Comparison of ENCODE assay signal across 16 cellular contexts in genomic region chr13:99203601-99204579, GRCh38. TPM values are rescaled to one million over a fixed set of nuclear protein-coding genes. Genes with fewer than 3 reads are reported as not detected.
DNase-seq lines count a peak whose midpoint lies in the region; ATAC-seq and TF ChIP-seq lines count a peak whose summit lies in the region.
"Had no signal": no experiment of that assay in that cellular context is flagged by ENCODE, and none has a peak within 500 bp of the region (broad histone marks: within the 10 kb centered on the region; RNA-seq: fewer than 3 reads in every experiment).

No MANE protein-coding gene starts in this region.

- WGBS in upper lobe of left lung, 2 donors: 78 to 86% methylated on average over 9 of the region's 9 CpGs

- H3K36me3 ChIP-seq in rectal smooth muscle tissue (ENCODE audit: control insufficient read depth, insufficient read depth, low read length) (no peaks in the 10 kb centered on the region), upper lobe of left lung (peaks cover 0 to 7% (median 0%) of the 10 kb centered on the region in 4 donors)
- H3K36me3 ChIP-seq: pancreas had no signal

- TF ChIP-seq CTCF in upper lobe of left lung (IDR thresholded peaks at IDR 0.05): no peak

- intact Hi-C loops in activated CD4-positive, alpha-beta T cell treated with anti-CD3 and anti-CD28 coated beads, Interleukin-2, amount 10 ng/mL, durations not matched to agents 24 days and 14 days (cut with micrococcal nuclease): loop anchor here (1.0 kb wide), 1 partner anchor 10 kb away; no protein-coding TSS in a partner anchor

- no peaks in the 10 kb centered on the region for H3K27me3 ChIP-seq in rectal smooth muscle tissue (ENCODE audit: control insufficient read depth, insufficient read depth, low read length)
- H3K27me3 ChIP-seq in upper lobe of left lung: no peaks in the 10 kb centered on the region
- H3K27me3 ChIP-seq: dorsolateral prefrontal cortex, pancreas had no signal

- H3K4me3 Mint-ChIP-seq in activated CD4-positive, alpha-beta T cell treated with anti-CD3 and anti-CD28 coated beads, Interleukin-2, amount 10 ng/mL, durations not matched to agents 24 days and 14 days: peak overlapping the region; percentile 71

- H3K9me3 ChIP-seq in upper lobe of left lung: no peaks in the 10 kb centered on the region
- H3K9me3 ChIP-seq: A549, pancreas had no signal

- H3K4me1 ChIP-seq in rectal smooth muscle tissue (ENCODE audit: control insufficient read depth, insufficient read depth, low read length) (no peaks in the 10 kb centered on the region), upper lobe of left lung (peaks cover 11 to 41% (median 22%) of the 10 kb centered on the region in 4 donors)

- TF ChIP-seq POLR2A in upper lobe of left lung (IDR thresholded peaks at IDR 0.05): no peak

- peaks cover 64% of the 10 kb centered on the region for H3K4me1 Mint-ChIP-seq in activated CD4-positive, alpha-beta T cell treated with anti-CD3 and anti-CD28 coated beads, Interleukin-2, amount 10 ng/mL, durations not matched to agents 24 days and 14 days

- no peak overlapping the region for H3K9ac ChIP-seq in rectal smooth muscle tissue (ENCODE audit: low read length)

- H3K36me3 Mint-ChIP-seq in activated CD4-positive, alpha-beta T cell treated with anti-CD3 and anti-CD28 coated beads, Interleukin-2, amount 10 ng/mL, durations not matched to agents 24 days and 14 days (ENCODE audit: low read depth): peaks cover 56% of the 10 kb centered on the region
- H3K36me3 Mint-ChIP-seq in activated naive CD4-positive, alpha-beta T cell treated with anti-CD3 and anti-CD28 coated beads, Interleukin-2, amount 50 U/mL, for 72 hours: peaks cover 38 to 41% of the 10 kb centered on the region in 2 donors

- no peaks in the 10 kb centered on the region for H3K9me3 Mint-ChIP-seq in activated CD4-positive, alpha-beta T cell treated with anti-CD3 and anti-CD28 coated beads, Interleukin-2, amount 10 ng/mL, durations not matched to agents 24 days and 14 days
- no peaks in the 10 kb centered on the region for H3K9me3 Mint-ChIP-seq in activated naive CD4-positive, alpha-beta T cell treated with anti-CD3 and anti-CD28 coated beads, Interleukin-2, amount 50 U/mL, for 72 hours

- peak overlapping the region; percentile 76 for H3K27ac Mint-ChIP-seq in activated CD4-positive, alpha-beta T cell treated with anti-CD3 and anti-CD28 coated beads, Interleukin-2, amount 10 ng/mL, durations not matched to agents 24 days and 14 days
- peak overlapping the region; percentile 82 to 90 for H3K27ac Mint-ChIP-seq in activated naive CD4-positive, alpha-beta T cell treated with anti-CD3 and anti-CD28 coated beads, Interleukin-2, amount 50 U/mL, for 72 hours

- ATAC-seq in HG03520 (IDR thresholded peaks at IDR 0.05; ENCODE audit: unreplicated experiment) (peak; percentile 24), upper lobe of left lung (ENCODE audit: low FRiP score in 2 of 2) (no peak)
- ATAC-seq in activated naive CD4-positive, alpha-beta T cell treated with anti-CD3 and anti-CD28 coated beads, Interleukin-2, amount 50 U/mL, for 72 hours: peak in 1 of 2 donors; percentile 37
- ATAC-seq: A549, left ventricle myocardium superior, pancreas had no signal

- no peak for TF ChIP-seq EP300 in upper lobe of left lung (IDR thresholded peaks at IDR 0.05)

- peak overlapping the region; percentile 8 for H3K4me3 ChIP-seq in rectal smooth muscle tissue (ENCODE audit: low read length)
- H3K4me3 ChIP-seq in upper lobe of left lung: no peak overlapping the region
- H3K4me3 ChIP-seq: A549, dorsolateral prefrontal cortex, pancreas had no signal

- H3K27ac ChIP-seq in rectal smooth muscle tissue (ENCODE audit: low read depth, low read length): no peak overlapping the region
- H3K27ac ChIP-seq in upper lobe of left lung: no peak overlapping the region
- H3K27ac ChIP-seq: A549, dorsolateral prefrontal cortex, pancreas had no signal

- H3K27me3 Mint-ChIP-seq in activated CD4-positive, alpha-beta T cell treated with anti-CD3 and anti-CD28 coated beads, Interleukin-2, amount 10 ng/mL, durations not matched to agents 24 days and 14 days: no peaks in the 10 kb centered on the region

- DNase-seq in activated CD4-positive, alpha-beta T cell treated with anti-CD3 and anti-CD28 coated beads, Interleukin-2, amount 10 ng/mL, durations not matched to agents 24 days and 14 days: no peak
- no peak for DNase-seq in activated CD4-positive, alpha-beta T cell treated with anti-CD3 and anti-CD28 coated beads, Interleukin-2, amount 50 U/mL, for 1 hour
- no peak for DNase-seq in activated naive CD4-positive, alpha-beta T cell treated with anti-CD3 and anti-CD28 coated beads, Interleukin-2, amount 50 U/mL, for 72 hours (ENCODE audit: low spot score in 2 of 2)
- DNase-seq in upper lobe of left lung (no peak), NCI-H1092 treated with DMSO at 0.1 percent for 48 hours (lab: John Stamatoyannopoulos, UW) (no peak), COLO829 (ENCODE audit: low spot score) (no peak)
- DNase-seq: dorsolateral prefrontal cortex; Kasumi-1; left ventricle myocardium superior; pancreas; stimulated activated CD4-positive, alpha-beta T cell treated with anti-CD3 and anti-CD28 coated beads, Interleukin-2, amount 100 ng/mL, for 48 hours had no signal

RNA-seq across cellular contexts. Expression of gene UBAC2, which starts 3.2 kb away (rescaled TPM):
- 52.6 and 52.8 TPM in 2 replicates for total RNA-seq in activated CD4-positive, alpha-beta T cell treated with anti-CD3 and anti-CD28 coated beads, Interleukin-2, amount 10 ng/mL, durations not matched to agents 24 days and 14 days
- 10 to 100 TPM; 52.4 to 55.6 TPM for total RNA-seq in activated naive CD4-positive, alpha-beta T cell treated with anti-CD3 and anti-CD28 coated beads, Interleukin-2, amount 50 U/mL, for 72 hours
- total RNA-seq in upper lobe of left lung: 10 to 100 TPM; 29.3 to 55.5 (median 47.7) TPM

RNA-seq across cellular contexts. Expression of gene GPR18, which starts 54.3 kb away (rescaled TPM):
- total RNA-seq in activated CD4-positive, alpha-beta T cell treated with anti-CD3 and anti-CD28 coated beads, Interleukin-2, amount 10 ng/mL, durations not matched to agents 24 days and 14 days: 5.9 and 6.3 TPM in 2 replicates
- 1 to 10 TPM; 2.0 to 8.4 TPM for total RNA-seq in activated naive CD4-positive, alpha-beta T cell treated with anti-CD3 and anti-CD28 coated beads, Interleukin-2, amount 50 U/mL, for 72 hours
- under 1 TPM in 2 of 6 donors, not detected in 4; 0.52 to 0.94 TPM for total RNA-seq in upper lobe of left lung
- total RNA-seq: Daoy, dorsolateral prefrontal cortex, H1, left ventricle myocardium superior had no signal
